16 cellular contexts compared by ENCODE assay signal in the genomic region with DNA sequence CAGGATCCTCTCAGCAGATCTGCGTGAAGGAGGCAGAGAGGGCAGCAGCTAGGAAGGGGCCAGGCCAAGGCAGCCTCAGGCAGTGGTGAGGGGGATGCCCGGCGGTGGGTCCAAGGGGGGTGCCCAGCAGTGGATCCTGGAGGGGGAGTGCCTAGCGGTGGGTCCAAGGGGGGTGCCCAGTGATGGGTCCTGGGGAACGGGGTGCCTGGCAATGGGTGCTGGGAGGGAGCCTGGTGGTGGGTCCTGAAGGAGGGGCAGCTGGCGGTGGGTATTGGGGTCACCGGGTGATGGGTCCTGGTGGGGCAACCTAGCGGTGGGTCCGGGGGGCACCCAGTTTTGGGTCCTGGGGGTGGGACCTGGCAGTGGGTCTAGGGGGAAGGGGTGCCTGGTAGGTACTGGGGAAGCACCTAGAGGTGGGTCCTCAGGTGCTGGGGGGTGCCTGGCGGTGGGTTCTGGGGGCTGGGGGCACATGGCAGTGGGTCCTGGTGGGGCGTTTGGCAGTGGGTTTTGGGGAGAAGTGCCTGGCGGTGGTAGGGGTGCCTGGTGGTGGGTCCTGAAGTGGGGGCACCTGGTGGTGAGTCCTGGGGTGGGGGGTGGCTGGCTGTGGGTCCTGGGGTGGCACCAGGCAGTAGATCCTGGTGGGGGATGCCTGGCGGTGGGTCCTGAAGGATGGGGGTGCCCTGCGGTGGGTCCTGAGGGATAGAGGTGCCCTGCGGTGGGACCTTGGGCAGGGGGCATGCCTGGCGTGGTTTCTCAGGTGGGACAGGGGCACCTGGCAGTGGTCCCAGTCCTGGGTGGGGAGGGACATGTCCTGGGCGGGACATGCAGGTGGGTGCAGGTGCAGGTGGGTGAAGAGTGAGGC. TPM values are rescaled to one million over a fixed set of nuclear protein-coding genes. Genes with fewer than 3 reads are reported as not detected.
"Had no signal": no experiment of that assay in that cellular context is flagged by ENCODE, and none has a peak within 500 bp of the region (broad histone marks: within the 10 kb centered on the region; RNA-seq: fewer than 3 reads in every experiment).

No MANE protein-coding gene starts in this region.

- H3K27me3 ChIP-seq: ascending aorta had no signal

- H3K4me1 ChIP-seq: colonic mucosa had no signal

- H3K4me3 Mint-ChIP-seq: stimulated activated effector memory CD8-positive, alpha-beta T cell treated with anti-CD3 and anti-CD28 coated beads, Interleukin-12 subunit alpha, Interleukin-12 subunit beta, amount 100 ng/mL, for 72 hours; T-helper 2 cell treated with Interferon-gamma antibody and Interleukin-4, amounts not matched to agents 5 μg/mL and 100 μg/mL, for 36 hours had no signal

- H3K27ac ChIP-seq: ascending aorta, colonic mucosa, esophagus squamous epithelium had no signal

- ATAC-seq: naive thymus-derived CD8-positive, alpha-beta T cell; stimulated activated effector memory CD8-positive, alpha-beta T cell treated with anti-CD3 and anti-CD28 coated beads, Interleukin-12 subunit alpha, Interleukin-12 subunit beta, amount 100 ng/mL, for 72 hours had no signal

- DNase-seq: activated gamma-delta T cell treated with Interleukin-2 at 50 U/mL for 16 hours; activated T-cell treated with anti-CD3 and anti-CD28 coated beads, Interleukin-2, amount 50 U/mL, for 1 hour; colonic mucosa; esophagus squamous epithelium; foreskin fibroblast; naive thymus-derived CD8-positive, alpha-beta T cell; nucleus accumbens; SIG-M5; trophoblast cell had no signal

- H3K4me3 ChIP-seq: ascending aorta, colonic mucosa, esophagus squamous epithelium, lung had no signal

- H3K27ac Mint-ChIP-seq: stimulated activated effector memory CD8-positive, alpha-beta T cell treated with anti-CD3 and anti-CD28 coated beads, Interleukin-12 subunit alpha, Interleukin-12 subunit beta, amount 100 ng/mL, for 72 hours; T-helper 2 cell treated with Interferon-gamma antibody and Interleukin-4, amounts not matched to agents 5 μg/mL and 100 μg/mL, for 36 hours had no signal

- H3K36me3 Mint-ChIP-seq: naive thymus-derived CD8-positive, alpha-beta T cell; stimulated activated effector memory CD8-positive, alpha-beta T cell treated with anti-CD3 and anti-CD28 coated beads, Interleukin-12 subunit alpha, Interleukin-12 subunit beta, amount 100 ng/mL, for 72 hours had no signal

- H3K36me3 ChIP-seq: ascending aorta, colonic mucosa, esophagus squamous epithelium had no signal

- H3K9me3 Mint-ChIP-seq: naive thymus-derived CD8-positive, alpha-beta T cell; stimulated activated effector memory CD8-positive, alpha-beta T cell treated with anti-CD3 and anti-CD28 coated beads, Interleukin-12 subunit alpha, Interleukin-12 subunit beta, amount 100 ng/mL, for 72 hours; T-helper 2 cell treated with Interferon-gamma antibody and Interleukin-4, amounts not matched to agents 5 μg/mL and 100 μg/mL, for 36 hours had no signal

- H3K9me3 ChIP-seq: ascending aorta, colonic mucosa, esophagus squamous epithelium had no signal

RNA-seq across cellular contexts. Expression of gene LRRC14B, which starts 1.9 kb away (rescaled TPM):
- total RNA-seq: ascending aorta; colonic mucosa; esophagus squamous epithelium; kidney epithelial cell; mononuclear cell; naive thymus-derived CD8-positive, alpha-beta T cell; pulmonary artery endothelial cell had no signal
- polyA plus RNA-seq: lung had no signal
